8 cellular contexts compared by ENCODE assay signal in genomic region chr16:3716831-3717234, GRCh38. TPM values are rescaled to one million over a fixed set of nuclear protein-coding genes. Genes with fewer than 3 reads are reported as not detected.
DNase-seq lines count a peak whose midpoint lies in the region; TF ChIP-seq lines count a peak whose summit lies in the region.

No MANE protein-coding gene starts in this region.

- H3K4me3 ChIP-seq in GM06990 (replicated peaks; ENCODE audit: low read depth, low read length), result peak overlapping the region; percentile 97
- H3K4me3 ChIP-seq in GM23248, result peak overlapping the region; percentile 94
- H3K4me3 ChIP-seq in MG63, result peak overlapping the region; percentile 98
- peak overlapping the region; percentile 96 for H3K4me3 ChIP-seq in fibroblast of villous mesenchyme (ENCODE audit: low read depth, low read length)
- peak overlapping the region; percentile 58 for H3K4me3 ChIP-seq in ovary

- DNase-seq in GM06990 (ENCODE audit: extremely low read depth, insufficient read length) (no peak), GM23248 (peak; percentile 54), MG63 (peak; percentile 32), fibroblast of villous mesenchyme (ENCODE audit: low read depth) (peak; percentile 13), ovary (no peak), epidermal melanocyte (ENCODE audit: insufficient read length, low spot score) (no peak), NCI-H2107 treated with DMSO at 0.1 percent for 48 hours (lab: John Stamatoyannopoulos, UW; ENCODE audit: unreplicated experiment) (no peak)
- DNase-seq in activated CD4-positive, alpha-beta memory T cell treated with anti-CD3 and anti-CD28 coated beads for 36 hours, result peak; percentile 53

- in situ Hi-C loops in GM23248 (cut with MboI), result no loop called here

- peak overlapping the region; percentile 87 for H2AFZ ChIP-seq in GM23248

- peaks cover 27% of the 10 kb centered on the region for H3K36me3 Mint-ChIP-seq in activated CD4-positive, alpha-beta memory T cell treated with anti-CD3 and anti-CD28 coated beads for 36 hours

- H3K27me3 Mint-ChIP-seq in activated CD4-positive, alpha-beta memory T cell treated with anti-CD3 and anti-CD28 coated beads for 36 hours, result no peaks in the 10 kb centered on the region

- peaks cover 35% of the 10 kb centered on the region for H3K4me1 Mint-ChIP-seq in activated CD4-positive, alpha-beta memory T cell treated with anti-CD3 and anti-CD28 coated beads for 36 hours (ENCODE audit: low read depth)

- H3K9me3 ChIP-seq in GM23248 (ENCODE audit: low read depth), result no peaks in the 10 kb centered on the region
- no peaks in the 10 kb centered on the region for H3K9me3 ChIP-seq in MG63
- H3K9me3 ChIP-seq in ovary, result no peaks in the 10 kb centered on the region

- peaks cover 52% of the 10 kb centered on the region for H3K79me2 ChIP-seq in GM23248 (ENCODE audit: insufficient read depth)

- TF ChIP-seq POLR2A in ovary (IDR thresholded peaks at IDR 0.05), result no peak

- peak overlapping the region; percentile 83 for H3K27ac Mint-ChIP-seq in activated CD4-positive, alpha-beta memory T cell treated with anti-CD3 and anti-CD28 coated beads for 36 hours

- H4K20me1 ChIP-seq in GM23248 (ENCODE audit: insufficient read depth), result no peaks in the 10 kb centered on the region

- TF ChIP-seq EP300 in ovary (IDR thresholded peaks at IDR 0.05), result no peak

- TF ChIP-seq CTCF in GM06990 (IDR thresholded peaks at IDR 0.05; ENCODE audit: insufficient read depth, low read length, poor library complexity, severe bottlenecking) (no peak), fibroblast of villous mesenchyme (IDR thresholded peaks at IDR 0.05; ENCODE audit: insufficient read depth, low read depth, low read length) (no peak), ovary (IDR thresholded peaks at IDR 0.05) (no peak)

- H3K9me2 ChIP-seq in GM23248 (ENCODE audit: insufficient read depth), result no peaks in the 10 kb centered on the region

- H3K4me3 Mint-ChIP-seq in activated CD4-positive, alpha-beta memory T cell treated with anti-CD3 and anti-CD28 coated beads for 36 hours, result peak overlapping the region; percentile 93

- WGBS in GM23248 (ENCODE audit: low coverage in 1 of 2, low lambda C conversion rate in 2 of 2, missing lambda C conversion rate in 2 of 2), 2 experiments, result 1 to 4% methylated on average over 15 to 32 of the region's 34 CpGs
- WGBS in ovary, 3 donors, result 0 to 1% (median 0%) methylated on average over 15 to 34 of the region's 34 CpGs

- 0 out of 2 replicates have a peak overlapping the region, but pooled peaks have one; percentile 13 for H3K27ac ChIP-seq in GM23248
- peak overlapping the region; percentile 55 to 86 for H3K27ac ChIP-seq in ovary

- no peaks in the 10 kb centered on the region for H3K27me3 ChIP-seq in GM06990 (replicated peaks; ENCODE audit: control insufficient read depth, insufficient read depth, low read length)
- no peaks in the 10 kb centered on the region for H3K27me3 ChIP-seq in GM23248 (replicated peaks; ENCODE audit: insufficient read depth)
- H3K27me3 ChIP-seq in MG63, result no peaks in the 10 kb centered on the region
- H3K27me3 ChIP-seq in ovary, result no peaks in the 10 kb centered on the region

- H3K36me3 ChIP-seq in GM06990 (ENCODE audit: control insufficient read depth, insufficient read depth, low read length) (peaks cover 3% of the 10 kb centered on the region; the same call in 1 of the 2 replicates), GM23248 (ENCODE audit: low read depth) (no peaks in the 10 kb centered on the region), MG63 (peaks cover 49% of the 10 kb centered on the region), ovary (no peaks in the 10 kb centered on the region)

- peak overlapping the region; percentile 80 for H3K4me2 ChIP-seq in GM23248 (ENCODE audit: unreplicated experiment)

- H3K9me3 Mint-ChIP-seq in activated CD4-positive, alpha-beta memory T cell treated with anti-CD3 and anti-CD28 coated beads for 36 hours, result no peaks in the 10 kb centered on the region

- H3K4me1 ChIP-seq in GM23248 (ENCODE audit: insufficient read depth) (peaks cover 10% of the 10 kb centered on the region), ovary (ENCODE audit: insufficient read depth) (peaks cover 5% of the 10 kb centered on the region)

- H3K9ac ChIP-seq in GM23248, result peak overlapping the region; percentile 94

- no peaks in the 10 kb centered on the region for H3F3A ChIP-seq in GM23248 (ENCODE audit: insufficient read depth)

- CTCF ChIA-PET in activated CD4-positive, alpha-beta memory T cell treated with anti-CD3 and anti-CD28 coated beads for 36 hours (lab: Charles Lee), result interaction anchor here (1.1 to 1.3 kb wide), 2 partner anchors 15 to 163 kb away, joined by 3 read pairs; no protein-coding TSS in a partner anchor

- POLR2A ChIA-PET in activated CD4-positive, alpha-beta memory T cell treated with anti-CD3 and anti-CD28 coated beads for 36 hours (lab: Charles Lee), result interaction anchor here (0.7 to 1.5 kb wide), 4 partner anchors 9 to 162 kb away, joined by 3 to 4 read pairs (median 4); no protein-coding TSS in a partner anchor

- intact Hi-C loops in activated CD4-positive, alpha-beta memory T cell treated with anti-CD3 and anti-CD28 coated beads for 36 hours (cut with micrococcal nuclease), result loop anchor here (5.0 to 10.0 kb wide), 2 partner anchors 160 to 538 kb away; no protein-coding TSS in a partner anchor
- intact Hi-C loops in ovary (cut with DNase I), result no loop called here

RNA-seq across cellular contexts. Expression of gene TRAP1, which starts 0.5 kb away (rescaled TPM):
- total RNA-seq in GM23248 (2014; rRNA removed; shearing (Covaris generic)), result 59.8 and 73.4 TPM in 2 replicates
- 56.6 and 57.4 TPM in 2 replicates for polyA plus RNA-seq in GM23248 (2016; fragmentation: Nextera tagmentation; extraction: Ambion mirVana)
- total RNA-seq in MG63 (2014; rRNA removed; shearing (Covaris generic); ENCODE audit: low replicate concordance), result 91.1 and 96.3 TPM in 2 replicates
- total RNA-seq in activated CD4-positive, alpha-beta memory T cell treated with anti-CD3 and anti-CD28 coated beads for 36 hours, result 100 to 1,000 TPM; 277 to 282 TPM
- 59.6 and 63.8 TPM in 2 replicates for total RNA-seq in fibroblast of villous mesenchyme
- 100 to 1,000 TPM in 2 of 7 donors, 10 to 100 TPM in 5; 67.3 to 102 (median 87.1) TPM for total RNA-seq in ovary
- 10 to 100 TPM; 56.3 to 61.0 TPM for polyA plus RNA-seq in ovary

Comparison
In these comparisons a context has a peak if more than half of its experiments do, and no peak if none do; other contexts are left out.
1. DNase-seq: peak in GM23248 (single experiment), MG63 (single experiment), activated CD4-positive, alpha-beta memory T cell treated with anti-CD3 and anti-CD28 coated beads for 36 hours (single experiment) and fibroblast of villous mesenchyme (single experiment); none in GM06990 (single experiment), ovary (0 of 5), epidermal melanocyte (single experiment) and NCI-H2107 treated with DMSO at 0.1 percent for 48 hours (single experiment).
2. Peak in every context shown above with its lines, with median percentiles within 50 percentile points of each other: H3K4me3 ChIP-seq.